1 cellular context compared by ENCODE assay signal in the genomic region with DNA sequence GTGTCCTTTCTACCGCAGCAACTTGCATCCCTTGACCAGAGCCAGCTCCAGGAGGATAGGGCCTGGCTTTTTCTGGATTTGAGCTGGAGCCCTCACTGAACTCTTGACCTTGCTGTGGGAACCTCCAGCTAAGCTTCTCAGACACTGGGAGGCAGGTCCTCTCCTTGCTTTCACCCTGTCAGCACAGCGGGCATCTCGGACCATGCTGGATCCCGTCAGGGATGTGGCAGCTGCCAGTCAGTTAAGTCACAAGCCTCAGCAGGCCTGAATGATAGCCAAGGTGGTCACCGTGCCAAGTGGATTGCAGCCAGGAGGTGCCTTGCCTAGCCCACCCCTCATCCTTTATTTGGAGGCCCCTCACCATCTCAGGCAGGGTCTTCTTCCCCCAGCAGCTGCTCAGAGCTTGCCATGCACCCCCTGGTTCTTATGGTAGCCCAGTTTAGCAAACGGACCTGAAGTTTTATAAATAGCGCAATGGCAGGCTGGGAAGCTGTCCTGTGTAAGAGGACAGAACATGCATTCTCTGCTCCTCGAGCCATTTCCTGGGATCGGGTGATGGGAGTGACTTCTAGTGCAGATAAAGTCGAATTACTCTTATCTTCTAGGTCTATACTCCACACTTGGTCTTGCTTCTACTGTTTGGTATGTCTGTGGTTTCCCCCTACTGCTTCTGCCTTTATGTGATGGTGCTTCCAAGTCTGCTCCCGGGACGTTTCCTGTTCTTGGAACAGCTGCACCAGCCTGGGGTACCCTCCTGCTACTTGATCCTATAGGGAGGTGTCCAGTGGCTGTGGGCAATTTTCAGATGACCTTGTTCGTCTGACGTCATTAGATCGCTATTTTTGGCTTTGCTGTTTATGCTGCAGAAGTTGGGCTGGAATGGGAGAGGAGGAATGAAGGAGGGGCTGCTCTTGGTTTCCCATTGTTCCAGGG.
A peak's percentile ranks its signal among the peaks of the same experiment; 100 is the strongest.
TF ChIP-seq lines count a peak whose summit lies in the region.

No MANE protein-coding gene starts in this region.

TF ChIP-seq in HepG2, 621 proteins besides CTCF, POLR2A, EP300 and RAD21:
- TF ChIP-seq ZNF766 (CRISPR knock-in tag; IDR thresholded peaks at IDR 0.05; ENCODE audit: borderline replicate concordance) (no peak), TCF7L2 (IDR thresholded peaks at IDR 0.05; ENCODE audit: low read depth, low read length) (no peak), CREB1 (IDR thresholded peaks at IDR 0.05) (peak; percentile 90), CREB1 (CRISPR knock-in tag; IDR thresholded peaks at IDR 0.05) (no peak), ZNF143 (CRISPR knock-in tag; IDR thresholded peaks at IDR 0.05) (0 out of 2 replicates have a peak, but pooled peaks have one; percentile 15), ZNF232 (CRISPR knock-in tag; IDR thresholded peaks at IDR 0.05; ENCODE audit: borderline replicate concordance) (no peak), ATF7 (IDR thresholded peaks at IDR 0.05) (peak; percentile 92), ATF7 (CRISPR knock-in tag; IDR thresholded peaks at IDR 0.05) (no peak), MEF2D (CRISPR knock-in tag; IDR thresholded peaks at IDR 0.05) (no peak), ZNF746 (CRISPR knock-in tag; IDR thresholded peaks at IDR 0.05) (no peak)
- TF ChIP-seq, protein P1, sequence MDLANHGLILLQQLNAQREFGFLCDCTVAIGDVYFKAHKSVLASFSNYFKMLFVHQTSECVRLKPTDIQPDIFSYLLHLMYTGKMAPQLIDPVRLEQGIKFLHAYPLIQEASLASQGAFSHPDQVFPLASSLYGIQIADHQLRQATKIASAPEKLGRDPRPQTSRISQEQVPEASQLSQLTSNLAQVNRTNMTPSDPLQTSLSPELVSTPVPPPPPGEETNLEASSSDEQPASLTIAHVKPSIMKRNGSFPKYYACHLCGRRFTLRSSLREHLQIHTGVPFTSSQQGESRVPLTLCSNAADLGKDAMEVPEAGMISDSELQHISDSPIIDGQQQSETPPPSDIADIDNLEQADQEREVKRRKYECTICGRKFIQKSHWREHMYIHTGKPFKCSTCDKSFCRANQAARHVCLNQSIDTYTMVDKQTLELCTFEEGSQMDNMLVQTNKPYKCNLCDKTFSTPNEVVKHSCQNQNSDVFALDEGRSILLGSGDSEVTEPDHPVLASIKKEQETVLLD (CRISPR knock-in tag; IDR thresholded peaks at IDR 0.05; ENCODE audit: low read depth), result no peak
TF ChIP-seq in HepG2: peak in this region for 3.
